Comparison of ENCODE assay signal across 1 cellular context in genomic region chr5:157864067-157864466, GRCh38.
TF ChIP-seq lines count a peak whose summit lies in the region.

No MANE protein-coding gene starts in this region.

TF ChIP-seq in HEK293T, 16 proteins besides CTCF, POLR2A, EP300 and RAD21:
- TF ChIP-seq SP1 (IDR thresholded peaks at IDR 0.05) (no peak), ARNT (IDR thresholded peaks at IDR 0.05) (no peak), L3MBTL2 (conservative IDR thresholded peaks at IDR 0.05) (no peak), SUZ12 (IDR thresholded peaks at IDR 0.05) (no peak), LEF1 (IDR thresholded peaks at IDR 0.05; ENCODE audit: borderline replicate concordance) (no peak), ZNF384 (IDR thresholded peaks at IDR 0.05) (no peak), FOXM1 (IDR thresholded peaks at IDR 0.05; ENCODE audit: borderline replicate concordance) (no peak), CTBP1 (IDR thresholded peaks at IDR 0.05; ENCODE audit: borderline replicate concordance) (no peak), HDGF (IDR thresholded peaks at IDR 0.05; ENCODE audit: borderline replicate concordance) (no peak), BHLHE40 (IDR thresholded peaks at IDR 0.05; ENCODE audit: borderline replicate concordance) (no peak), FOXK2 (IDR thresholded peaks at IDR 0.05) (no peak), NFRKB (IDR thresholded peaks at IDR 0.05) (no peak), ELF4 (IDR thresholded peaks at IDR 0.05) (no peak), FOXA1 (IDR thresholded peaks at IDR 0.05) (no peak), TARDBP (IDR thresholded peaks at IDR 0.05) (no peak)
- TF ChIP-seq, protein P1, sequence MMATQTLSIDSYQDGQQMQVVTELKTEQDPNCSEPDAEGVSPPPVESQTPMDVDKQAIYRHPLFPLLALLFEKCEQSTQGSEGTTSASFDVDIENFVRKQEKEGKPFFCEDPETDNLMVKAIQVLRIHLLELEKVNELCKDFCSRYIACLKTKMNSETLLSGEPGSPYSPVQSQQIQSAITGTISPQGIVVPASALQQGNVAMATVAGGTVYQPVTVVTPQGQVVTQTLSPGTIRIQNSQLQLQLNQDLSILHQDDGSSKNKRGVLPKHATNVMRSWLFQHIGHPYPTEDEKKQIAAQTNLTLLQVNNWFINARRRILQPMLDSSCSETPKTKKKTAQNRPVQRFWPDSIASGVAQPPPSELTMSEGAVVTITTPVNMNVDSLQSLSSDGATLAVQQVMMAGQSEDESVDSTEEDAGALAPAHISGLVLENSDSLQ (IDR thresholded peaks at IDR 0.05): no peak
TF ChIP-seq in HEK293T: peak in this region for 0.
